Comparison of ENCODE assay signal across 20 cellular contexts in genomic region chr14:58765843-58766242, GRCh38.
DNase-seq lines count a peak whose midpoint lies in the region; ATAC-seq, FAIRE-seq and TF ChIP-seq lines count a peak whose summit lies in the region.
"Had no signal": no experiment of that assay in that cellular context is flagged by ENCODE, and none has a peak within 500 bp of the region (broad histone marks: within the 10 kb centered on the region; RNA-seq: fewer than 3 reads in every experiment).

No MANE protein-coding gene starts in this region.

- intact Hi-C loops in heart right ventricle (cut with DNase I) (no loop called here), Right ventricle myocardium superior (cut with DNase I) (no loop called here), left ventricle myocardium superior (cut with micrococcal nuclease) (no loop called here)

- no peaks in the 10 kb centered on the region for H3K9me3 ChIP-seq in heart right ventricle
- H3K9me3 ChIP-seq: BE2C had no signal

- ATAC-seq in heart right ventricle (peak in 5 of 8 donors; percentile 17 to 75 (median 39)), Right ventricle myocardium superior (ENCODE audit: poor library complexity) (no peak), left ventricle myocardium superior (peak; percentile 52), GM19463 (IDR thresholded peaks at IDR 0.05; ENCODE audit: unreplicated experiment) (no peak)
- ATAC-seq: HepG2 had no signal

- H3K27me3 Mint-ChIP-seq in neural crest cell (ENCODE audit: low read depth) (no peaks in the 10 kb centered on the region), type B pancreatic cell (peaks cover 2% of the 10 kb centered on the region)

- no peaks in the 10 kb centered on the region for H3K36me3 ChIP-seq in heart right ventricle
- H3K36me3 ChIP-seq: BE2C had no signal

- H3K36me3 Mint-ChIP-seq in neural crest cell (ENCODE audit: low read depth) (no peaks in the 10 kb centered on the region), type B pancreatic cell (no peaks in the 10 kb centered on the region)
- H3K36me3 Mint-ChIP-seq: CD4-positive, alpha-beta memory T cell had no signal

- peak overlapping the region in 8 of 10 donors; percentile 10 to 60 (median 41) for H3K27ac ChIP-seq in heart right ventricle

- H3K4me3 Mint-ChIP-seq in neural crest cell (no peak overlapping the region), type B pancreatic cell (peak overlapping the region; percentile 30)
- H3K4me3 Mint-ChIP-seq: CD4-positive, alpha-beta memory T cell had no signal

- peak overlapping the region; percentile 73 for H3K27ac Mint-ChIP-seq in neural crest cell (ENCODE audit: unreplicated experiment)
- H3K27ac Mint-ChIP-seq in type B pancreatic cell = peak overlapping the region; percentile 62
- H3K27ac Mint-ChIP-seq: CD4-positive, alpha-beta memory T cell had no signal

- peaks cover 0 to 14% (median 0%) of the 10 kb centered on the region in 9 donors for H3K4me1 ChIP-seq in heart right ventricle
- H3K4me1 ChIP-seq: BE2C had no signal

- H3K4me1 Mint-ChIP-seq in neural crest cell (peaks cover 27% of the 10 kb centered on the region), type B pancreatic cell (ENCODE audit: unreplicated experiment) (peaks cover 57% of the 10 kb centered on the region)
- H3K4me1 Mint-ChIP-seq: CD4-positive, alpha-beta memory T cell had no signal

- no peaks in the 10 kb centered on the region for H3K9me3 Mint-ChIP-seq in neural crest cell
- H3K9me3 Mint-ChIP-seq in type B pancreatic cell = no peaks in the 10 kb centered on the region
- H3K9me3 Mint-ChIP-seq: CD4-positive, alpha-beta memory T cell had no signal

- 47 to 49% methylated on average over 6 of the region's 6 CpGs for WGBS in heart right ventricle, 2 donors

- TF ChIP-seq CTCF in heart right ventricle (IDR thresholded peaks at IDR 0.05) = no peak
- TF ChIP-seq CTCF in neural crest cell (conservative IDR thresholded peaks at IDR 0.05) = no peak
- no peak for TF ChIP-seq CTCF in type B pancreatic cell (conservative IDR thresholded peaks at IDR 0.05)

- DNase-seq in heart right ventricle (no peak), Right ventricle myocardium superior (no peak), left ventricle myocardium superior (no peak), neural crest cell (ENCODE audit: low read depth, low spot score) (no peak), type B pancreatic cell (ENCODE audit: extremely low spot score, unreplicated experiment) (no peak), urothelium cell line (ENCODE audit: low spot score) (no peak), amygdala (lab: John Stamatoyannopoulos, UW) (no peak)
- DNase-seq: BE2C; CD4-positive, alpha-beta memory T cell; KBM-7; NCI-H1105 treated with DMSO at 0.1 percent for 48 hours; NCI-H1694; NCI-H2081 treated with DMSO at 0.1 percent for 48 hours; NCI-H446 treated with DMSO at 0.1 percent for 48 hours; OCI-M1 had no signal

- H3K27me3 ChIP-seq in heart right ventricle = no peaks in the 10 kb centered on the region
- H3K27me3 ChIP-seq: BE2C had no signal

- no peak for FAIRE-seq in urothelium cell line (lab: Jason Lieb, UNC)
- FAIRE-seq: A204.1, GM12891, H1, HepG2 had no signal

- no peak overlapping the region for H3K4me3 ChIP-seq in heart right ventricle

Comparison
In these comparisons a context has a peak if more than half of its experiments do, and no peak if none do; other contexts are left out.
1. ATAC-seq: peak in heart right ventricle (5 of 8) and left ventricle myocardium superior (single experiment); none in Right ventricle myocardium superior (single experiment) and GM19463 (single experiment).